Comparison of ENCODE assay signal across 8 cellular contexts in the genomic region with DNA sequence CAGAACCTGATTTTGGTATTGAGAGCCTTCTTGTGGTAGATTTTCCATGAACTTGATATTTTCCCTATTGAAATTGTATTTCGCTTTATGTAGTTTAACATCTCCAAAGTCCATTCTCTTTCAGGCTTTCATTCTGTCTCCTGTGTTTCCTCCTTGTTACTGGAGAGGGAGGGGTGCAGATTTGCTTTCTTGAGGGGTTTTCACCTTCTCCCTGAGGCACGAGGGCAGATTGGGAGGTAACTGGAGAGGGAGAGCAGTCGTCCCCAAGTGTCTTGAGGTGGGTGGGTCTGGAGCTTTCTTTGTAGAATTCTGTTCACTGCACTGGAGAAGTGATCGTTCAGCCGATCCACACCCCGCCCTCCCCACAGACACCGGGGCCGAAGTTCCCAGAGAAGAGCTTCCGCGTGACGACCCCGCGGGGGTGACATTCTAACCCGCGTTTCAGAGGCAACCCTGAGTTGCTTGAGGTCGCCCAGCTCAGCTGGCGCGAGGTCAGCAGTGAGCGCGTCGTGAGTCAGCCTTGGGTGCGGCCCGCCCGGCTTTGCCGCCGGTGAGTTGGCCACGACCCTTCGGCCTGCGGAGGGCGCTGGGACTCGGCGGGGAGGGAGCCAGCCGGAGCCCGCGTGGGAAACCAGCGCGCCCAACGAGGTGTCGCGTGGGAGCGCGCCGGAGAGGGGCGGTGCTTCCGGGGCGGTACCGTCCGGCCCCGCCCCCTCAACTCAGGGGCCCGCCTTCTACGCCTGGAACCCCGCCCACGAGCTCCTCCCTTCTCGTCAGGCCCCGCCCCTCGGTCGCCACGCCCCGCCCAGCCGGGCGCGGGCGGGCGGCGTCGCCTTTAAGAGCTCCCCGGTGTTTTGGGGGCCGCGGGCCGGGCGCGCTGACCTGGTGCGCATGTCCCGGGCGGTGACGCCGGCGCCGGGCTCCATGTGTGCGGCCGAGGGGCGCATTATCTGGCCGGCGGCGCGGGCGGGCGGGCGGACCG. TPM values are rescaled to one million over a fixed set of nuclear protein-coding genes. Genes with fewer than 3 reads are reported as not detected.
DNase-seq lines count a peak whose midpoint lies in the region; ATAC-seq and TF ChIP-seq lines count a peak whose summit lies in the region.

A gene with protein sequence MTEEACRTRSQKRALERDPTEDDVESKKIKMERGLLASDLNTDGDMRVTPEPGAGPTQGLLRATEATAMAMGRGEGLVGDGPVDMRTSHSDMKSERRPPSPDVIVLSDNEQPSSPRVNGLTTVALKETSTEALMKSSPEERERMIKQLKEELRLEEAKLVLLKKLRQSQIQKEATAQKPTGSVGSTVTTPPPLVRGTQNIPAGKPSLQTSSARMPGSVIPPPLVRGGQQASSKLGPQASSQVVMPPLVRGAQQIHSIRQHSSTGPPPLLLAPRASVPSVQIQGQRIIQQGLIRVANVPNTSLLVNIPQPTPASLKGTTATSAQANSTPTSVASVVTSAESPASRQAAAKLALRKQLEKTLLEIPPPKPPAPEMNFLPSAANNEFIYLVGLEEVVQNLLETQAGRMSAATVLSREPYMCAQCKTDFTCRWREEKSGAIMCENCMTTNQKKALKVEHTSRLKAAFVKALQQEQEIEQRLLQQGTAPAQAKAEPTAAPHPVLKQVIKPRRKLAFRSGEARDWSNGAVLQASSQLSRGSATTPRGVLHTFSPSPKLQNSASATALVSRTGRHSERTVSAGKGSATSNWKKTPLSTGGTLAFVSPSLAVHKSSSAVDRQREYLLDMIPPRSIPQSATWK (plus strand): TSS at position 797 of the 982 bp plus-strand sequence. CDS start 59,671 bp downstream, outside the sequence.

- no peak for TF ChIP-seq CTCF in neural crest cell (conservative IDR thresholded peaks at IDR 0.05)
- TF ChIP-seq CTCF in stomach (IDR thresholded peaks at IDR 0.05), result peak in 4 of 7 experiments; percentile 14 to 42 (median 19)

- H3K9me3 ChIP-seq in Karpas-422 (ENCODE audit: low read length), result no peaks in the 10 kb centered on the region
- H3K9me3 ChIP-seq in stomach, result no peaks in the 10 kb centered on the region

- H3K27ac ChIP-seq in Karpas-422 (ENCODE audit: low read length) (peak within 1 kb of the TSS; percentile 60), stomach (peak within 1 kb of the TSS; percentile 92 to 96 (median 93))

- DNase-seq in EL, result peak; percentile 93
- peak; percentile 97 for DNase-seq in Karpas-422
- DNase-seq in SHP77 (lab: John Stamatoyannopoulos, UW), result peak; percentile 64 to 81
- DNase-seq in activated gamma-delta T cell (lab: John Stamatoyannopoulos, UW), result peak; percentile 90
- peak; percentile 82 for DNase-seq in fibroblast of the conjunctiva (ENCODE audit: low read depth)
- DNase-seq in neural crest cell (ENCODE audit: low read depth, low spot score), result peak; percentile 91
- peak; percentile 96 for DNase-seq in stomach

- peaks cover 45% of the 10 kb centered on the region for H3K4me1 Mint-ChIP-seq in neural crest cell

- peak within 1 kb of the TSS; percentile 95 for H3K4me2 ChIP-seq in Karpas-422 (ENCODE audit: low read depth, low read length, poor library complexity, severe bottlenecking)

- H3K4me3 ChIP-seq in Karpas-422 (ENCODE audit: low read length) (peak within 1 kb of the TSS; percentile 89), stomach (peak within 1 kb of the TSS; percentile 93 to 96 (median 96))

- H3K9me2 ChIP-seq in Karpas-422 (replicated peaks; ENCODE audit: insufficient read depth, low read length), result no peaks in the 10 kb centered on the region

- ATAC-seq in GM21825 (IDR thresholded peaks at IDR 0.05; ENCODE audit: unreplicated experiment), result peak; percentile 65

- peak within 1 kb of the TSS; percentile 91 for H3K9ac ChIP-seq in Karpas-422 (ENCODE audit: low read length)

- WGBS in stomach, 5 donors, result 1 to 6% (median 2%) methylated on average over 22 to 90 of the region's 90 CpGs

- peaks cover 42% of the 10 kb centered on the region for H3K4me1 ChIP-seq in Karpas-422 (ENCODE audit: low read length)
- peaks cover 38 to 67% (median 55%) of the 10 kb centered on the region in 4 donors for H3K4me1 ChIP-seq in stomach

- no peaks in the 10 kb centered on the region for H3K36me3 Mint-ChIP-seq in neural crest cell (ENCODE audit: low read depth)

- peaks cover 66% of the 10 kb centered on the region for H3K79me2 ChIP-seq in Karpas-422 (ENCODE audit: low read length)

- peaks cover 46% of the 10 kb centered on the region for H4K20me1 ChIP-seq in Karpas-422 (ENCODE audit: insufficient read depth, low read depth, low read length)

- H3K27me3 Mint-ChIP-seq in neural crest cell (ENCODE audit: low read depth), result peaks cover 2% of the 10 kb centered on the region

- no peaks in the 10 kb centered on the region for H3K27me3 ChIP-seq in Karpas-422 (ENCODE audit: low read length)
- H3K27me3 ChIP-seq in stomach, result no peaks in the 10 kb centered on the region

- TF ChIP-seq EP300 in stomach (IDR thresholded peaks at IDR 0.05), result no peak

- intact Hi-C loops in stomach (cut with DNase I; ENCODE audit: low total_unique reads), result no loop called here

- H3K9me3 Mint-ChIP-seq in neural crest cell, result no peaks in the 10 kb centered on the region

- no peak for TF ChIP-seq POLR2A in stomach (IDR thresholded peaks at IDR 0.05)

- H3K4me3 Mint-ChIP-seq in neural crest cell, result peak within 1 kb of the TSS; percentile 99

- H2AFZ ChIP-seq in Karpas-422 (ENCODE audit: low read length), result no peak within 1 kb of the TSS; the same call in 1 of the 2 replicates

- H3K36me3 ChIP-seq in Karpas-422 (ENCODE audit: insufficient read depth, low read length) (peaks cover 3% of the 10 kb centered on the region; the same call in 1 of the 2 replicates), stomach (no peaks in the 10 kb centered on the region)

- H3K27ac Mint-ChIP-seq in neural crest cell (ENCODE audit: unreplicated experiment), result no peak within 1 kb of the TSS

RNA-seq across cellular contexts. Expression of the gene that starts here (rescaled TPM):
- 38.4 and 63.4 TPM in 2 replicates for total RNA-seq in Karpas-422 (2014; rRNA removed; shearing (Covaris generic); ENCODE audit: low replicate concordance)
- 150 and 158 TPM in 2 replicates for total RNA-seq in neural crest cell
- 100 to 1,000 TPM in 1 of 5 donors, 10 to 100 TPM in 3, 1 to 10 TPM in 1; 9.3 to 119 (median 27.2) TPM for total RNA-seq in stomach
- 10 to 100 TPM; 10.1 to 21.4 (median 17.9) TPM for polyA plus RNA-seq in stomach

Comparison
In these comparisons a context has a peak if more than half of its experiments do, and no peak if none do; other contexts are left out.
1. Peak in every context shown above with its lines: DNase-seq, ATAC-seq, H3K4me3 ChIP-seq and H3K27ac ChIP-seq.